ENCODE assay signal across 32 cellular contexts in genomic region chr22:44155115-44155514, GRCh38. TPM values are rescaled to one million over a fixed set of nuclear protein-coding genes. Genes with fewer than 3 reads are reported as not detected.
"Had no signal": no experiment of that assay in that cellular context is flagged by ENCODE, and none has a peak within 500 bp of the region (broad histone marks: within the 10 kb centered on the region; RNA-seq: fewer than 3 reads in every experiment).

No MANE protein-coding gene starts in this region.

- H3K36me3 Mint-ChIP-seq: activated naive CD8-positive, alpha-beta T cell had no signal

- H3K4me3 Mint-ChIP-seq: activated B cell treated with CpG ODN at 0.5 μM for 24 hours; activated CD4-positive, alpha-beta T cell treated with anti-CD3 and anti-CD28 coated beads for 36 hours; activated naive CD8-positive, alpha-beta T cell; activated T-cell treated with anti-CD3 and anti-CD28 coated beads, Interleukin-2, amount 50 U/mL, for 4 hours; mesothelial cell of epicardium; naive B cell; neural crest cell; T-helper 2 cell treated with Interferon-gamma antibody and Interleukin-4, amounts not matched to agents 5 μg/mL and 100 μg/mL, for 36 hours had no signal

- DNase-seq: activated B cell treated with CpG ODN at 0.5 μM for 24 hours; activated CD4-positive, alpha-beta T cell treated with anti-CD3 and anti-CD28 coated beads for 36 hours; activated CD4-positive, alpha-beta T cell treated with anti-CD3 and anti-CD28 coated beads, Interleukin-2, amount 50 U/mL, for 4 hours; activated naive CD4-positive, alpha-beta T cell; activated T-cell treated with anti-CD3 and anti-CD28 coated beads, Interleukin-2, amount 50 U/mL, for 4 hours; aorta; body of pancreas; cerebellar nuclear complex; colonic mucosa; effector CD8-positive, alpha-beta T cell; head of caudate nucleus; hippocampal formation; left colon; mammary epithelial cell; naive B cell; occipital lobe; stimulated activated CD4-positive, alpha-beta T cell treated with anti-CD3 and anti-CD28 coated beads, Interleukin-1b, Interleukin-23, amount 100 ng/mL, for 48 hours; stimulated activated naive CD4-positive, alpha-beta T cell treated with Interleukin-2 at 50 U/mL for 16 hours; trophoblast cell had no signal

- H3K4me1 ChIP-seq: body of pancreas, colonic mucosa, parathyroid adenoma, psoas muscle, right atrium auricular region had no signal

- H3K9me3 ChIP-seq: body of pancreas, colonic mucosa, psoas muscle, right atrium auricular region, thoracic aorta had no signal

- H3K36me3 ChIP-seq: colonic mucosa, thoracic aorta had no signal

- H3K27ac Mint-ChIP-seq: activated B cell treated with CpG ODN at 0.5 μM for 24 hours; activated CD4-positive, alpha-beta T cell treated with anti-CD3 and anti-CD28 coated beads for 36 hours; activated T-helper 2 cell treated with anti-CD3 and anti-CD28 coated beads, Interferon-gamma antibody, Interleukin-2, Interleukin-4, amounts not matched to agents 10 μg/mL and 5 μg/mL and 100 μg/mL, durations not matched to agents 14 hours and 24 hours and 36 hours; mesothelial cell of epicardium; naive B cell; T-helper 2 cell treated with Interferon-gamma antibody and Interleukin-4, amounts not matched to agents 5 μg/mL and 100 μg/mL, for 36 hours had no signal

- ATAC-seq: activated CD4-positive, alpha-beta T cell treated with anti-CD3 and anti-CD28 coated beads for 36 hours; body of pancreas; left colon; psoas muscle had no signal

- H3K4me1 Mint-ChIP-seq: activated B cell treated with CpG ODN at 0.5 μM for 24 hours; activated CD4-positive, alpha-beta T cell treated with anti-CD3 and anti-CD28 coated beads for 36 hours; naive B cell had no signal

- H3K9me3 Mint-ChIP-seq: activated B cell treated with CpG ODN at 0.5 μM for 24 hours; activated T-cell treated with anti-CD3 and anti-CD28 coated beads, Interleukin-2, amount 50 U/mL, for 4 hours; activated T-helper 2 cell treated with anti-CD3 and anti-CD28 coated beads, Interferon-gamma antibody, Interleukin-2, Interleukin-4, amounts not matched to agents 10 μg/mL and 5 μg/mL and 100 μg/mL, durations not matched to agents 14 hours and 24 hours and 36 hours; mesothelial cell of epicardium; naive B cell; neural crest cell; T-helper 2 cell treated with Interferon-gamma antibody and Interleukin-4, amounts not matched to agents 5 μg/mL and 100 μg/mL, for 36 hours had no signal

- H3K4me3 ChIP-seq: body of pancreas, colonic mucosa, psoas muscle, right atrium auricular region, smooth muscle cell, thoracic aorta had no signal

- FAIRE-seq: keratinocyte had no signal

- H3K27me3 Mint-ChIP-seq: activated B cell treated with CpG ODN at 0.5 μM for 24 hours; activated CD4-positive, alpha-beta T cell treated with anti-CD3 and anti-CD28 coated beads for 36 hours; naive B cell had no signal

- H3K9ac ChIP-seq: parathyroid adenoma had no signal

- H3K27ac ChIP-seq: body of pancreas, colonic mucosa, parathyroid adenoma, psoas muscle, right atrium auricular region, thoracic aorta had no signal

RNA-seq across cellular contexts. Expression of gene PARVG, which starts 25.6 kb away (rescaled TPM):
- total RNA-seq: fibroblast of lung, fibroblast of villous mesenchyme, mammary epithelial cell had no signal
- polyA plus RNA-seq: fibroblast of lung, keratinocyte, mammary epithelial cell, smooth muscle cell had no signal
